10 cellular contexts compared by ENCODE assay signal in genomic region chr17:45440161-45440859, GRCh38. TPM values are rescaled to one million over a fixed set of nuclear protein-coding genes. Genes with fewer than 3 reads are reported as not detected.
DNase-seq lines count a peak whose midpoint lies in the region; ATAC-seq and TF ChIP-seq lines count a peak whose summit lies in the region.
"Had no signal": no experiment of that assay in that cellular context is flagged by ENCODE, and none has a peak within 500 bp of the region (broad histone marks: within the 10 kb centered on the region; RNA-seq: fewer than 3 reads in every experiment).

No MANE protein-coding gene starts in this region.

- ATAC-seq in activated T-helper 17 cell treated with anti-CD3 and anti-CD28 coated beads, Interleukin-2, amount 50 U/mL, for 72 hours (replicated peaks): peak; percentile 21
- ATAC-seq in GM18873 (IDR thresholded peaks at IDR 0.05; ENCODE audit: low FRiP score, unreplicated experiment) (no peak), HG03039 (IDR thresholded peaks at IDR 0.05; ENCODE audit: unreplicated experiment) (no peak), HG03565 (IDR thresholded peaks at IDR 0.05; ENCODE audit: unreplicated experiment) (no peak)

- no peaks in the 10 kb centered on the region for H3K27me3 Mint-ChIP-seq in activated T-helper 17 cell treated with anti-CD3 and anti-CD28 coated beads, Interleukin-2, amount 50 U/mL, for 72 hours

- no peaks in the 10 kb centered on the region for H3K4me1 Mint-ChIP-seq in activated T-helper 17 cell treated with anti-CD3 and anti-CD28 coated beads, Interleukin-2, amount 50 U/mL, for 72 hours

- peak; percentile 56 for DNase-seq in DMS153 treated with DMSO at 0.1 percent for 48 hours (lab: John Stamatoyannopoulos, UW; ENCODE audit: unreplicated experiment)
- peak; percentile 63 for DNase-seq in MM.1S
- DNase-seq in Peyer's patch: no peak
- DNase-seq: effector memory CD4-positive, alpha-beta T cell; NCI-H1694 treated with DMSO at 0.1 percent for 48 hours had no signal

- H3K9ac ChIP-seq in MM.1S (ENCODE audit: low read length) (peak overlapping the region; percentile 39), mucosa of rectum (ENCODE audit: low read depth in 1 of 2, low read length in 2 of 2) (no peak overlapping the region)

- H3K9me3 Mint-ChIP-seq in activated T-helper 17 cell treated with anti-CD3 and anti-CD28 coated beads, Interleukin-2, amount 50 U/mL, for 72 hours: no peaks in the 10 kb centered on the region

- peak overlapping the region; percentile 62 for H3K4me2 ChIP-seq in MM.1S (ENCODE audit: low read depth, low read length)

- no peaks in the 10 kb centered on the region for H3K27me3 ChIP-seq in MM.1S (replicated peaks; ENCODE audit: insufficient read depth, low read length)
- H3K27me3 ChIP-seq in mucosa of rectum (ENCODE audit: control insufficient read depth in 2 of 2, insufficient read depth in 2 of 2, low read length in 2 of 2): no peaks in the 10 kb centered on the region
- H3K27me3 ChIP-seq in Peyer's patch: no peaks in the 10 kb centered on the region

- H3K4me1 ChIP-seq in MM.1S (ENCODE audit: low read length) (peaks cover 36% of the 10 kb centered on the region), mucosa of rectum (ENCODE audit: control insufficient read depth in 2 of 2, insufficient read depth in 2 of 2, low read length in 2 of 2) (peaks cover 10% of the 10 kb centered on the region in 2 donors), Peyer's patch (peaks cover 0 to 5% (median 0%) of the 10 kb centered on the region in 4 donors)

- H3K36me3 ChIP-seq in MM.1S (replicated peaks; ENCODE audit: insufficient read depth, low read length) (no peaks in the 10 kb centered on the region), mucosa of rectum (ENCODE audit: control insufficient read depth in 2 of 2, insufficient read depth in 2 of 2, low read length in 2 of 2) (peaks cover 9 to 29% of the 10 kb centered on the region in 2 donors), Peyer's patch (peaks cover 0 to 49% (median 0%) of the 10 kb centered on the region in 3 donors)

- H3K27ac Mint-ChIP-seq in activated T-helper 17 cell treated with anti-CD3 and anti-CD28 coated beads, Interleukin-2, amount 50 U/mL, for 72 hours: peak overlapping the region; percentile 73

- peaks cover 22% of the 10 kb centered on the region for H3F3A ChIP-seq in MM.1S (ENCODE audit: insufficient read depth, low read length)

- no peak overlapping the region for H3K4me3 ChIP-seq in MM.1S (ENCODE audit: low read length)
- H3K4me3 ChIP-seq in mucosa of rectum (ENCODE audit: low read length in 2 of 2): no peak overlapping the region
- H3K4me3 ChIP-seq in Peyer's patch: no peak overlapping the region

- TF ChIP-seq POLR2A in Peyer's patch (IDR thresholded peaks at IDR 0.05): no peak

- no peaks in the 10 kb centered on the region for H3K79me2 ChIP-seq in MM.1S (ENCODE audit: low read length)

- H3K27ac ChIP-seq in MM.1S (ENCODE audit: low read length) (peak overlapping the region; percentile 85), mucosa of rectum (ENCODE audit: low read depth in 2 of 2, low read length in 2 of 2) (peak overlapping the region; percentile 3 to 50), Peyer's patch (peak overlapping the region in 1 of 4 donors; percentile 25)

- H3K9me2 ChIP-seq in MM.1S (replicated peaks; ENCODE audit: insufficient read depth, low read length): no peaks in the 10 kb centered on the region

- no peak for TF ChIP-seq CTCF in MM.1S (IDR thresholded peaks at IDR 0.05; ENCODE audit: low read length)
- no peak for TF ChIP-seq CTCF in Peyer's patch (IDR thresholded peaks at IDR 0.05)

- H2AFZ ChIP-seq in MM.1S (ENCODE audit: low read length): no peak overlapping the region

- H3K9me3 ChIP-seq in MM.1S (replicated peaks; ENCODE audit: insufficient read depth, low read length) (no peaks in the 10 kb centered on the region), mucosa of rectum (ENCODE audit: control insufficient read depth in 2 of 2, low read length in 2 of 2) (no peaks in the 10 kb centered on the region), Peyer's patch (no peaks in the 10 kb centered on the region)

- no peaks in the 10 kb centered on the region for H4K20me1 ChIP-seq in MM.1S (ENCODE audit: insufficient read depth, low read length)

- H3K36me3 Mint-ChIP-seq in activated T-helper 17 cell treated with anti-CD3 and anti-CD28 coated beads, Interleukin-2, amount 50 U/mL, for 72 hours (ENCODE audit: low read depth): peaks cover 15% of the 10 kb centered on the region

- no peak overlapping the region for H3K4me3 Mint-ChIP-seq in activated T-helper 17 cell treated with anti-CD3 and anti-CD28 coated beads, Interleukin-2, amount 50 U/mL, for 72 hours

RNA-seq across cellular contexts. Expression of gene ARHGAP27, which starts 7.6 kb away (rescaled TPM):
- 10 to 100 TPM; 54.5 to 55.5 TPM for total RNA-seq in activated T-helper 17 cell treated with anti-CD3 and anti-CD28 coated beads, Interleukin-2, amount 50 U/mL, for 72 hours
- 100 to 1,000 TPM; 112 to 385 (median 258) TPM for total RNA-seq in Peyer's patch

RNA-seq across cellular contexts. Expression of gene PLEKHM1, which starts 50.2 kb away (rescaled TPM):
- total RNA-seq in activated T-helper 17 cell treated with anti-CD3 and anti-CD28 coated beads, Interleukin-2, amount 50 U/mL, for 72 hours: 10 to 100 TPM; 29.5 to 31.2 TPM
- 100 to 1,000 TPM in 1 of 4 donors, 10 to 100 TPM in 3; 45.4 to 130 (median 71.7) TPM for total RNA-seq in Peyer's patch

Comparison
In these comparisons a context has a peak if more than half of its experiments do, and no peak if none do; other contexts are left out.
1. DNase-seq: peak in DMS153 treated with DMSO at 0.1 percent for 48 hours (single experiment) and MM.1S (single experiment); none in Peyer's patch (0 of 3).